ENCODE assay signal across 10 cellular contexts in the genomic region with DNA sequence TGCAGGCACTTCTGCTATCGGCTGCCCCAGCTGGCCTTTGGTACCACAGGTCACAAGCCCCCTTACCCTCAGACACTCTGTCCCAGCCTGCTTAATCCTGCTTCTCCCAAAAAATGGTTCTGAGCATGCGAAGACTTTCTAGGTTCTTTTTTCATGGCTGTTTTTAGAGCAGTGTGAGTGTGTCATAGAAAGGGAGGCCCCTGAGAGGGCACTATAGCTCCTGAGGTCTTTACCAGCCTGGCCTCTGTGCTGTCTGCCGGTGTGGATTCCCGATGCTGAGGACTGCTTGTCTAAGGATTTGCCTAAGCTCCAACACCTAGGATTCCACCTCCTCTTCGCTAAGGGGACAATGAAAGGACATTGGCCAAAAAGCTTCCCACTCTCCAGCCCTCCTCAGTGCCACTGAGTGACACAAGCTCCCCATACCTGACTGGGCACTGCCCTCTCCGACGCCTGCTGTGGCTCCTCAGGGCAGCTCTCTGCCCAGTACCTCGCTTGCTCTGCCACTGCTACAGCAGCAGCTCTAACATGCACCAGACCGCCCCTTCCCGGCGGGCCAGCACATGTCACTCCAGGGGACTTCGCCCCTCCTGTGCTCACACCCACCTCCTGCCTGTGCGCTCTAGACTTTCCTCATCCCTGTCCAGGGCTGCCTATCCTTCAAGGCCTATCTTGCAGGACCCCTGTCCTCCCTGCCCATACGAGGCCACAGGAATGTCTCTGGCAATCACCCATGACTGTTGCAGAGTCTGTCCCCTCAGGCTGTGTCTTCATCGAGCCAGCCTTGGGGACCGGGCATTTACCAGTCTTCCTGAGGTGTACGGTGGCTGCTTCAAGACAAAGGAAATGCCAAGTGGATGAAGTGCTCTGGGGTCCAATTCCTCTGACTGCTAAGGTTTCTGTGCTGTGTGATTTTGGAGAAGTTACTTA. TPM values are rescaled to one million over a fixed set of nuclear protein-coding genes. Genes with fewer than 3 reads are reported as not detected.
DNase-seq lines count a peak whose midpoint lies in the region; TF ChIP-seq lines count a peak whose summit lies in the region.
"Had no signal": no experiment of that assay in that cellular context is flagged by ENCODE, and none has a peak within 500 bp of the region (broad histone marks: within the 10 kb centered on the region; RNA-seq: fewer than 3 reads in every experiment).

No MANE protein-coding gene starts in this region.

- CTCF ChIA-PET in HEK293 (lab: Yijun Ruan, JAX) (interaction anchor here (0.6 to 0.7 kb wide), 2 partner anchors 188 to 201 kb away, joined by 3 read pairs; partner anchors contain the start of gene CXCL14), Calu3 (lab: Charles Lee) (interaction anchor here (0.6 kb wide), 1 partner anchor 165 kb away, joined by 3 read pairs; no protein-coding TSS in a partner anchor)

- H3K27ac Mint-ChIP-seq in activated naive CD8-positive, alpha-beta T cell treated with anti-CD3 and anti-CD28 coated beads for 36 hours: peak overlapping the region; percentile 46
- peak overlapping the region; percentile 92 for H3K27ac Mint-ChIP-seq in nephron progenitor cell
- H3K27ac Mint-ChIP-seq in Calu3 (ENCODE audit: unreplicated experiment): no peak overlapping the region
- H3K27ac Mint-ChIP-seq in immature natural killer cell: peak overlapping the region in 3 of 6 donors; percentile 19 to 31 (median 30)

- no peak overlapping the region for H3K27ac ChIP-seq in HEK293 (ENCODE audit: extremely low read depth, low read depth, low read length)
- H3K27ac ChIP-seq in caudate nucleus (ENCODE audit: low read depth, low read length): no peak overlapping the region
- H3K27ac ChIP-seq: right lobe of liver had no signal

- POLR2A ChIA-PET in HEK293 (lab: Yijun Ruan, JAX): no interaction called here

- H3K27me3 Mint-ChIP-seq in activated naive CD8-positive, alpha-beta T cell treated with anti-CD3 and anti-CD28 coated beads for 36 hours: no peaks in the 10 kb centered on the region
- H3K27me3 Mint-ChIP-seq in nephron progenitor cell (ENCODE audit: low read depth, poor library complexity): no peaks in the 10 kb centered on the region
- H3K27me3 Mint-ChIP-seq in Calu3 (ENCODE audit: unreplicated experiment): no peaks in the 10 kb centered on the region
- H3K27me3 Mint-ChIP-seq in immature natural killer cell (ENCODE audit: low read depth in 3 of 3): peaks cover 0 to 2% (median 0%) of the 10 kb centered on the region in 3 donors

- peaks cover 32 to 99% of the 10 kb centered on the region in 2 experiments for H3K36me3 ChIP-seq in HEK293 (ENCODE audit: control insufficient read depth in 2 of 2, insufficient read depth in 1 of 2, low read length in 2 of 2)

- H3K4me1 ChIP-seq in HEK293 (ENCODE audit: control insufficient read depth, insufficient read depth, low read length): no peaks in the 10 kb centered on the region
- H3K4me1 ChIP-seq: right lobe of liver had no signal

- intact Hi-C loops in Calu3 (cut with micrococcal nuclease; ENCODE audit: unreplicated experiment): no loop called here

- H3K4me3 Mint-ChIP-seq in activated naive CD8-positive, alpha-beta T cell treated with anti-CD3 and anti-CD28 coated beads for 36 hours: no peak overlapping the region
- H3K4me3 Mint-ChIP-seq in nephron progenitor cell (no peak overlapping the region), Calu3 (ENCODE audit: low read depth, unreplicated experiment) (no peak overlapping the region), immature natural killer cell (no peak overlapping the region)

- no peak for TF ChIP-seq CTCF in HEK293 (tag by site-specific recombination; IDR thresholded peaks at IDR 0.05)
- TF ChIP-seq CTCF in nephron progenitor cell (IDR thresholded peaks at IDR 0.05): no peak
- TF ChIP-seq CTCF in Calu3 (IDR thresholded peaks at IDR 0.05; ENCODE audit: unreplicated experiment): no peak

- H3K9me3 Mint-ChIP-seq in activated naive CD8-positive, alpha-beta T cell treated with anti-CD3 and anti-CD28 coated beads for 36 hours: no peaks in the 10 kb centered on the region
- no peaks in the 10 kb centered on the region for H3K9me3 Mint-ChIP-seq in nephron progenitor cell
- no peaks in the 10 kb centered on the region for H3K9me3 Mint-ChIP-seq in Calu3 (ENCODE audit: low read depth, unreplicated experiment)
- no peaks in the 10 kb centered on the region for H3K9me3 Mint-ChIP-seq in immature natural killer cell

- BruUV-seq in Calu3 (replicated peaks; lab: Mats Ljungman, UMichigan): no TSS peak

- no peaks in the 10 kb centered on the region for H3K9me3 ChIP-seq in HEK293 (ENCODE audit: control insufficient read depth, insufficient read depth, low read depth, low read length)
- H3K9me3 ChIP-seq: right lobe of liver had no signal

- H3K36me3 Mint-ChIP-seq in activated naive CD8-positive, alpha-beta T cell treated with anti-CD3 and anti-CD28 coated beads for 36 hours: peaks cover 48% of the 10 kb centered on the region
- H3K36me3 Mint-ChIP-seq in nephron progenitor cell (ENCODE audit: low read depth) (peaks cover 60% of the 10 kb centered on the region), Calu3 (ENCODE audit: insufficient read depth, unreplicated experiment) (peaks cover 58% of the 10 kb centered on the region), immature natural killer cell (peaks cover 10 to 49% (median 17%) of the 10 kb centered on the region in 3 donors)

- peak; percentile 78 for DNase-seq in EH (ENCODE audit: low read depth)
- DNase-seq in activated naive CD8-positive, alpha-beta T cell treated with anti-CD3 and anti-CD28 coated beads for 36 hours: no peak
- DNase-seq in nephron progenitor cell: no peak
- DNase-seq in Calu3: no peak
- DNase-seq in caudate nucleus (lab: John Stamatoyannopoulos, UW): no peak
- no peak for DNase-seq in immature natural killer cell
- DNase-seq in cerebellar nuclear complex (lab: John Stamatoyannopoulos, UW): no peak
- DNase-seq: NCI-H69, right lobe of liver had no signal

- no peak overlapping the region for H3K4me3 ChIP-seq in HEK293 (ENCODE audit: low read depth, low read length)
- H3K4me3 ChIP-seq: right lobe of liver had no signal

- H3K4me1 Mint-ChIP-seq in activated naive CD8-positive, alpha-beta T cell treated with anti-CD3 and anti-CD28 coated beads for 36 hours: peaks cover 66% of the 10 kb centered on the region
- H3K4me1 Mint-ChIP-seq in nephron progenitor cell: peaks cover 31% of the 10 kb centered on the region
- peaks cover 17% of the 10 kb centered on the region for H3K4me1 Mint-ChIP-seq in Calu3 (ENCODE audit: low read depth, unreplicated experiment)
- H3K4me1 Mint-ChIP-seq in immature natural killer cell: peaks cover 32 to 86% of the 10 kb centered on the region in 2 donors

TF ChIP-seq in HEK293, 187 proteins besides CTCF, POLR2A, EP300 and RAD21:
- no peak for TF ChIP-seq ZNF560 (tag by site-specific recombination; IDR thresholded peaks at IDR 0.05; ENCODE audit: borderline replicate concordance)
- peak; percentile 85 for TF ChIP-seq ZIC2 (tag by site-specific recombination; IDR thresholded peaks at IDR 0.05)

RNA-seq across cellular contexts. Expression of gene MACROH2A1, which starts 21.0 kb away (rescaled TPM):
- 100 to 1,000 TPM; 201 to 208 TPM for total RNA-seq in activated naive CD8-positive, alpha-beta T cell treated with anti-CD3 and anti-CD28 coated beads for 36 hours
- total RNA-seq in Calu3 (2022): 365 and 368 TPM in 2 replicates
- 100 to 1,000 TPM; 162 to 195 (median 168) TPM for polyA plus RNA-seq in immature natural killer cell
